8 cellular contexts compared by ENCODE assay signal in the genomic region with DNA sequence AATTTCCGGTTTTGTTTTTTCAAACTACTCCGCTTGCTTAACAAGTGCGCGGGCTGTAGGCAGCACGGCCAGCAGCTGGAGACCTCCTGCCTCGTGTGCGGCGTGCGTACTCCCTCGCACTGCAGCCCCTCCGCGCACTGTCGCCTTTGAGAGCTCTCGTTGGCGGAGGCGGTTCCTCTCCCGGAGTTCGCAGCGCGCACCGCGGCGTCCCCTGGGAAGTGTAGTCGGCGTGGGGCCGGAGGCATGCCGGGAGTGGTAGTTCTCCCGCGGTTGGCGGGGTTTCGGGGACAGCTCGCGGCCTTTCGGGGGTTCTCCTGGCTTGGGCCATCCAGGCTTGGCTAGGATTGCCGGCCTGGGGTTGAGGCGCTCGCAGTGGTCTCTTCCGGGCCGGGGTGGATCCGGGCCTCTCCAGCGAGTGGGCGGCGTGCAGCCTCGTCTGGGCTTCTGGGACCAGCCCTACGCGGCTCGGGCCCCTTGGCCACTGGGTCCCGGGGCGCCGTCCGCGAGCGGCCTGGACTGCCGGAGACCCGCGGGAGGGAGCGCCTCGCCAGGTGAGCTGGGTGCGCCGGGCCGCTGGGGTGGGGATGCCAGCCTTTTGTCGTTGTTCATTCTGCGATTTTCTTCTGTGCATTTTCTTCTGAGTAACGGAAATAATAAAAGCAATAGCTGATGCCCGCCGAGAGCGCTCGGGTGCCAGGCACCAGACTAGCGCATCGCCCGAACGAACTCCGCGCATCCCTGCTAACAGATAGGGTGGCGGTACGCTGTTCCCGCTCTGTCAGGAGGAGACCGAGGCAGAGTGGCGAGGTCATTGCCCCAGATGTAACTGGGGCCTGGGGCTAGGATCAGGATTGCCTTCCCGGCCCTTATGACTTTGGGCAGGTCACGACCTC. TPM values are rescaled to one million over a fixed set of nuclear protein-coding genes. Genes with fewer than 3 reads are reported as not detected.
DNase-seq lines count a peak whose midpoint lies in the region; ATAC-seq, FAIRE-seq and TF ChIP-seq lines count a peak whose summit lies in the region.

ZNF354C (plus strand) TSS at position 258 of the 893 bp plus-strand sequence. CDS start 1,696 bp downstream, outside the sequence.

- ATAC-seq in GM19395 (IDR thresholded peaks at IDR 0.05; ENCODE audit: unreplicated experiment) (peak; percentile 77), PC-3 (no peak)

- H3K4me1 ChIP-seq in MM.1S (ENCODE audit: low read length) (no peaks in the 10 kb centered on the region), colonic mucosa (no peaks in the 10 kb centered on the region), PC-3 (ENCODE audit: insufficient read depth, low read length) (no peaks in the 10 kb centered on the region)

- CTCF ChIA-PET in PC-3 (lab: Charles Lee) = no interaction called here

- H3K36me3 ChIP-seq in MM.1S (replicated peaks; ENCODE audit: insufficient read depth, low read length) (no peaks in the 10 kb centered on the region), colonic mucosa (no peaks in the 10 kb centered on the region), kidney epithelial cell (ENCODE audit: control insufficient read depth, insufficient read depth, low read length) (no peaks in the 10 kb centered on the region), PC-3 (ENCODE audit: low read depth, low read length) (no peaks in the 10 kb centered on the region)

- H3K27me3 ChIP-seq in MM.1S (replicated peaks; ENCODE audit: insufficient read depth, low read length) (peaks cover 10% of the 10 kb centered on the region; the same call in 1 of the 2 replicates), colonic mucosa (no peaks in the 10 kb centered on the region), kidney epithelial cell (ENCODE audit: control insufficient read depth, insufficient read depth, low read length) (no peaks in the 10 kb centered on the region), PC-3 (ENCODE audit: low read length) (no peaks in the 10 kb centered on the region)

- H2AFZ ChIP-seq in MM.1S (ENCODE audit: low read length) = 0 out of 2 replicates have a peak within 1 kb of the TSS, but pooled peaks have one; percentile 15
- no peak within 1 kb of the TSS for H2AFZ ChIP-seq in PC-3 (ENCODE audit: low read length)

- DNase-seq in MM.1S (peak; percentile 50), colonic mucosa (peak; percentile 89), kidney epithelial cell (ENCODE audit: low read depth) (peak; percentile 42), H54 (ENCODE audit: insufficient read length, low spot score) (no peak), PC-3 (no peak)
- peak; percentile 65 to 81 for DNase-seq in activated CD4-positive, alpha-beta T cell treated with anti-CD3 and anti-CD28 coated beads, Interleukin-2, amount 50 U/mL, for 24 hours (ENCODE audit: low read depth in 1 of 2, low spot score in 1 of 2)
- peak; percentile 85 for DNase-seq in stimulated activated CD4-positive, alpha-beta T cell treated with anti-CD3 and anti-CD28 coated beads, Interleukin-12 subunit alpha, Interleukin-12 subunit beta, amount 100 ng/mL, for 4 hours

- TF ChIP-seq POLR2A in H54 (IDR thresholded peaks at IDR 0.05; ENCODE audit: low read depth, low read length) = no peak

- BruUV-seq in PC-3 (replicated peaks; lab: Mats Ljungman, UMichigan) = no TSS peak

- intact Hi-C loops in colonic mucosa (cut with DNase I) (loop anchor here (2.0 to 5.0 kb wide), 2 partner anchors 38 to 328 kb away; partner anchors contain the start of genes ZNF354A and ZNF879), PC-3 (cut with micrococcal nuclease) (no loop called here)

- POLR2A ChIA-PET in PC-3 (lab: Charles Lee; ENCODE audit: unreplicated experiment) = no interaction called here

- H4K20me1 ChIP-seq in MM.1S (ENCODE audit: insufficient read depth, low read length) = no peaks in the 10 kb centered on the region
- no peaks in the 10 kb centered on the region for H4K20me1 ChIP-seq in PC-3 (ENCODE audit: low read length)

- H3K9ac ChIP-seq in MM.1S (ENCODE audit: low read length) = no peak within 1 kb of the TSS
- H3K9ac ChIP-seq in colonic mucosa (ENCODE audit: low read depth in 2 of 2, low read length in 2 of 2) = peak within 1 kb of the TSS; percentile 40 to 66
- H3K9ac ChIP-seq in PC-3 (ENCODE audit: low read length) = no peak within 1 kb of the TSS

- H3K4me3 ChIP-seq in MM.1S (ENCODE audit: low read length) (peak within 1 kb of the TSS; percentile 39; the same call in 1 of the 2 replicates), colonic mucosa (peak within 1 kb of the TSS; percentile 67), kidney epithelial cell (ENCODE audit: low read depth, low read length) (peak within 1 kb of the TSS; percentile 65), PC-3 (ENCODE audit: low read length) (no peak within 1 kb of the TSS)

- H3K79me2 ChIP-seq in MM.1S (ENCODE audit: low read length) (no peaks in the 10 kb centered on the region), PC-3 (ENCODE audit: low read length) (no peaks in the 10 kb centered on the region)

- H3K9me2 ChIP-seq in MM.1S (replicated peaks; ENCODE audit: insufficient read depth, low read length) = no peaks in the 10 kb centered on the region
- no peaks in the 10 kb centered on the region for H3K9me2 ChIP-seq in PC-3 (replicated peaks; ENCODE audit: low read length)

- H3K4me2 ChIP-seq in MM.1S (ENCODE audit: low read depth, low read length) = peak within 1 kb of the TSS; percentile 27
- no peak within 1 kb of the TSS for H3K4me2 ChIP-seq in PC-3 (ENCODE audit: low read length)

- TF ChIP-seq CTCF in MM.1S (IDR thresholded peaks at IDR 0.05; ENCODE audit: low read length) (no peak), colonic mucosa (IDR thresholded peaks at IDR 0.05) (no peak), kidney epithelial cell (IDR thresholded peaks at IDR 0.05; ENCODE audit: insufficient read depth, low read length, poor library complexity, severe bottlenecking) (no peak), PC-3 (conservative IDR thresholded peaks at IDR 0.05; ENCODE audit: low read depth, low read length) (no peak)

- H3F3A ChIP-seq in MM.1S (ENCODE audit: insufficient read depth, low read length) (no peaks in the 10 kb centered on the region), PC-3 (ENCODE audit: low read length, unreplicated experiment) (no peaks in the 10 kb centered on the region)

- H3K9me3 ChIP-seq in MM.1S (replicated peaks; ENCODE audit: insufficient read depth, low read length) (no peaks in the 10 kb centered on the region), colonic mucosa (no peaks in the 10 kb centered on the region), PC-3 (ENCODE audit: low read length) (no peaks in the 10 kb centered on the region)

- no peak within 1 kb of the TSS for H3K27ac ChIP-seq in MM.1S (ENCODE audit: low read length)
- peak within 1 kb of the TSS; percentile 7 for H3K27ac ChIP-seq in colonic mucosa
- no peak within 1 kb of the TSS for H3K27ac ChIP-seq in PC-3 (ENCODE audit: low read length)

- no peak for FAIRE-seq in H54 (lab: Jason Lieb, UNC)

RNA-seq across cellular contexts. Expression of gene ZNF354C, which starts in this region (rescaled TPM):
- total RNA-seq in colonic mucosa (1 to 10 TPM; 1.7 to 1.9 TPM), kidney epithelial cell (6.9 and 7.9 TPM in 2 replicates), PC-3 (2014; rRNA removed) (not detected in 2 replicates)

Comparison
In these comparisons a context has a peak if more than half of its experiments do, and no peak if none do; other contexts are left out.
1. DNase-seq: peak in MM.1S (single experiment), activated CD4-positive, alpha-beta T cell treated with anti-CD3 and anti-CD28 coated beads, Interleukin-2, amount 50 U/mL, for 24 hours (2 of 2), colonic mucosa (single experiment), kidney epithelial cell (single experiment) and stimulated activated CD4-positive, alpha-beta T cell treated with anti-CD3 and anti-CD28 coated beads, Interleukin-12 subunit alpha, Interleukin-12 subunit beta, amount 100 ng/mL, for 4 hours (single experiment); none in H54 (single experiment) and PC-3 (single experiment).
2. H3K9ac ChIP-seq: peak in colonic mucosa (2 of 2); none in MM.1S (single experiment) and PC-3 (single experiment).